31 cellular contexts compared by ENCODE assay signal in genomic region chr17:74055508-74056160, GRCh38.
A peak's percentile ranks its signal among the peaks of the same experiment; 100 is the strongest.
DNase-seq lines count a peak whose midpoint lies in the region; ATAC-seq and TF ChIP-seq lines count a peak whose summit lies in the region.
"Had no signal": no experiment of that assay in that cellular context is flagged by ENCODE, and none has a peak within 500 bp of the region (broad histone marks: within the 10 kb centered on the region; RNA-seq: fewer than 3 reads in every experiment).

No MANE protein-coding gene starts in this region.

- H3K4me3 ChIP-seq in BLaER1 (no peak overlapping the region), PC-3 (ENCODE audit: low read length) (no peak overlapping the region)
- H3K4me3 ChIP-seq: colonic mucosa, GM23248, mucosa of descending colon, SJSA1 had no signal

- no peaks in the 10 kb centered on the region for H3K9me3 ChIP-seq in BLaER1
- no peaks in the 10 kb centered on the region for H3K9me3 ChIP-seq in PC-3 (ENCODE audit: low read length)
- H3K9me3 ChIP-seq: colonic mucosa, mucosa of descending colon, SJSA1 had no signal

- intact Hi-C loops in PC-3 (cut with micrococcal nuclease), result no loop called here

- no peaks in the 10 kb centered on the region for H3F3A ChIP-seq in PC-3 (ENCODE audit: low read length, unreplicated experiment)

- no peak for ATAC-seq in PC-3
- no peak for ATAC-seq in HG03135 (IDR thresholded peaks at IDR 0.05; ENCODE audit: unreplicated experiment)
- ATAC-seq: left colon; mucosa of descending colon; natural killer cell; stimulated activated naive B cell treated with anti-CD40 and anti-IgM and Interleukin-4, amounts not matched to agents 10 μg/mL and 1 μg/mL and 100 μg/mL, for 72 hours had no signal

- TF ChIP-seq CTCF in glutamatergic neuron (IDR thresholded peaks at IDR 0.05; ENCODE audit: partially characterized antibody, unreplicated experiment) (no peak), PC-3 (conservative IDR thresholded peaks at IDR 0.05; ENCODE audit: low read depth, low read length) (no peak)

- H2AFZ ChIP-seq in PC-3 (ENCODE audit: low read length), result no peak overlapping the region
- H2AFZ ChIP-seq: GM23248 had no signal

- POLR2A ChIA-PET in PC-3 (lab: Charles Lee; ENCODE audit: unreplicated experiment), result no interaction called here

- H3K27me3 ChIP-seq in BLaER1 (no peaks in the 10 kb centered on the region), PC-3 (ENCODE audit: low read length) (peaks cover 94% of the 10 kb centered on the region)

- H3K9ac ChIP-seq in BLaER1 (no peak overlapping the region), PC-3 (ENCODE audit: low read length) (no peak overlapping the region)
- H3K9ac ChIP-seq: GM23248 had no signal

- peaks cover 13% of the 10 kb centered on the region for H3K27me3 Mint-ChIP-seq in glutamatergic neuron (ENCODE audit: unreplicated experiment)

- H3K4me1 Mint-ChIP-seq in glutamatergic neuron (ENCODE audit: low read depth, unreplicated experiment), result peaks cover 41% of the 10 kb centered on the region
- H3K4me1 Mint-ChIP-seq: activated CD4-positive, alpha-beta T cell treated with anti-CD3 and anti-CD28 coated beads, Interleukin-2, amount 10 ng/mL, durations not matched to agents 24 days and 14 days; activated naive CD8-positive, alpha-beta T cell treated with anti-CD3 and anti-CD28 coated beads for 36 hours; immature natural killer cell; natural killer cell; stimulated activated naive B cell treated with anti-CD40 and anti-IgM and Interleukin-4, amounts not matched to agents 10 μg/mL and 1 μg/mL and 100 μg/mL, for 72 hours had no signal

- peaks cover 10% of the 10 kb centered on the region for H3K9me3 Mint-ChIP-seq in glutamatergic neuron (ENCODE audit: unreplicated experiment)
- H3K9me3 Mint-ChIP-seq: activated CD4-positive, alpha-beta T cell treated with anti-CD3 and anti-CD28 coated beads, Interleukin-2, amount 10 ng/mL, durations not matched to agents 24 days and 14 days; activated naive CD8-positive, alpha-beta T cell treated with anti-CD3 and anti-CD28 coated beads for 36 hours; immature natural killer cell; natural killer cell had no signal

- H3K27ac Mint-ChIP-seq in glutamatergic neuron (ENCODE audit: unreplicated experiment), result peak overlapping the region; percentile 68
- H3K27ac Mint-ChIP-seq: activated CD4-positive, alpha-beta T cell treated with anti-CD3 and anti-CD28 coated beads, Interleukin-2, amount 10 ng/mL, durations not matched to agents 24 days and 14 days; activated naive CD8-positive, alpha-beta T cell treated with anti-CD3 and anti-CD28 coated beads for 36 hours; immature natural killer cell; natural killer cell; stimulated activated naive B cell treated with anti-CD40 and anti-IgM and Interleukin-4, amounts not matched to agents 10 μg/mL and 1 μg/mL and 100 μg/mL, for 72 hours; type B pancreatic cell had no signal

- H3K4me2 ChIP-seq in BLaER1, result peak overlapping the region; percentile 37; the same call in 1 of the 2 replicates
- no peak overlapping the region for H3K4me2 ChIP-seq in PC-3 (ENCODE audit: low read length)

- DNase-seq in DMS 273 (lab: John Stamatoyannopoulos, UW; ENCODE audit: unreplicated experiment) (peak; percentile 32), DMS 273 treated with DMSO at 0.1 percent for 48 hours (lab: John Stamatoyannopoulos, UW) (no peak), NCI-H82 treated with DMSO at 0.1 percent for 48 hours (lab: John Stamatoyannopoulos, UW; ENCODE audit: unreplicated experiment) (peak; percentile 29), glutamatergic neuron (peak; percentile 50), PC-3 (no peak)
- no peak for DNase-seq in effector CD4-positive, alpha-beta T cell
- DNase-seq: activated CD4-positive, alpha-beta T cell treated with anti-CD3 and anti-CD28 coated beads, Interleukin-2, amount 10 ng/mL, durations not matched to agents 24 days and 14 days; activated effector memory CD4-positive, alpha-beta T cell treated with anti-CD3 and anti-CD28 coated beads, Interleukin-2, amount 50 U/mL, for 16 hours; activated naive CD8-positive, alpha-beta T cell treated with anti-CD3 and anti-CD28 coated beads for 36 hours; activated T-cell treated with anti-CD3 and anti-CD28 coated beads, Interleukin-2, amount 50 U/mL, for 1 hour; anterior cingulate cortex; colonic mucosa; effector CD8-positive, alpha-beta T cell; GM23248; hippocampal formation; immature natural killer cell; KBM-7; left colon; mucosa of descending colon; natural killer cell; NCI-H2171; NCI-H524 treated with DMSO at 0.1 percent for 48 hours; RPMI8226; stimulated activated naive B cell treated with anti-CD40 and anti-IgM and Interleukin-4, amounts not matched to agents 10 μg/mL and 1 μg/mL and 100 μg/mL, for 72 hours; T1000 had no signal

- no peaks in the 10 kb centered on the region for H4K20me1 ChIP-seq in BLaER1
- no peaks in the 10 kb centered on the region for H4K20me1 ChIP-seq in PC-3 (ENCODE audit: low read length)

- H3K9me2 ChIP-seq in PC-3 (replicated peaks; ENCODE audit: low read length), result no peaks in the 10 kb centered on the region

- H3K27ac ChIP-seq in BLaER1 (no peak overlapping the region), PC-3 (ENCODE audit: low read length) (no peak overlapping the region)
- H3K27ac ChIP-seq: 22Rv1, colonic mucosa, epithelial cell of prostate, GM23248, SJSA1 had no signal

- H3K36me3 ChIP-seq in BLaER1 (no peaks in the 10 kb centered on the region), PC-3 (ENCODE audit: low read depth, low read length) (no peaks in the 10 kb centered on the region)
- H3K36me3 ChIP-seq: colonic mucosa, SJSA1 had no signal

- H3K36me3 Mint-ChIP-seq in glutamatergic neuron (ENCODE audit: unreplicated experiment), result no peaks in the 10 kb centered on the region
- H3K36me3 Mint-ChIP-seq: activated naive CD8-positive, alpha-beta T cell treated with anti-CD3 and anti-CD28 coated beads for 36 hours; immature natural killer cell; natural killer cell; stimulated activated naive B cell treated with anti-CD40 and anti-IgM and Interleukin-4, amounts not matched to agents 10 μg/mL and 1 μg/mL and 100 μg/mL, for 72 hours; type B pancreatic cell had no signal

- H3K4me3 Mint-ChIP-seq in glutamatergic neuron (ENCODE audit: unreplicated experiment), result no peak overlapping the region
- H3K4me3 Mint-ChIP-seq: activated CD4-positive, alpha-beta T cell treated with anti-CD3 and anti-CD28 coated beads, Interleukin-2, amount 10 ng/mL, durations not matched to agents 24 days and 14 days; activated naive CD8-positive, alpha-beta T cell treated with anti-CD3 and anti-CD28 coated beads for 36 hours; immature natural killer cell; natural killer cell; stimulated activated naive B cell treated with anti-CD40 and anti-IgM and Interleukin-4, amounts not matched to agents 10 μg/mL and 1 μg/mL and 100 μg/mL, for 72 hours; type B pancreatic cell had no signal

- H3K4me1 ChIP-seq in BLaER1 (0 out of 2 replicates have a peak, but pooled peaks cover 9% of the 10 kb centered on the region), PC-3 (ENCODE audit: insufficient read depth, low read length) (no peaks in the 10 kb centered on the region)
- H3K4me1 ChIP-seq: colonic mucosa, SJSA1 had no signal

- H3K79me2 ChIP-seq in PC-3 (ENCODE audit: low read length), result no peaks in the 10 kb centered on the region

- CTCF ChIA-PET in PC-3 (lab: Charles Lee), result no interaction called here

- BruUV-seq in PC-3 (replicated peaks; lab: Mats Ljungman, UMichigan), result no TSS peak

Comparison
In these comparisons a context has a peak if more than half of its experiments do, and no peak if none do; other contexts are left out.
1. DNase-seq: peak in DMS 273 (single experiment), NCI-H82 treated with DMSO at 0.1 percent for 48 hours (single experiment) and glutamatergic neuron (single experiment); none in DMS 273 treated with DMSO at 0.1 percent for 48 hours (single experiment), PC-3 (single experiment) and effector CD4-positive, alpha-beta T cell (single experiment).